In genomic region chrX:43703211-43703791, GRCh38 we compare ENCODE assay signal across 12 cellular contexts. TPM values are rescaled to one million over a fixed set of nuclear protein-coding genes. Genes with fewer than 3 reads are reported as not detected.
DNase-seq lines count a peak whose midpoint lies in the region; ATAC-seq and TF ChIP-seq lines count a peak whose summit lies in the region.
"Had no signal": no experiment of that assay in that cellular context is flagged by ENCODE, and none has a peak within 500 bp of the region (broad histone marks: within the 10 kb centered on the region; RNA-seq: fewer than 3 reads in every experiment).

No MANE protein-coding gene starts in this region.

- H3K36me3 Mint-ChIP-seq in endodermal cell (ENCODE audit: low read depth), result no peaks in the 10 kb centered on the region

- H4K8ac ChIP-seq in IMR-90 (ENCODE audit: low read depth in 2 of 2, low read length in 2 of 2), result no peak overlapping the region; a peak in 1 of 4 replicates

- H3K9me3 ChIP-seq in IMR-90 (ENCODE audit: control insufficient read depth, insufficient read depth, low read length) (no peaks in the 10 kb centered on the region), thyroid gland (no peaks in the 10 kb centered on the region), endodermal cell (ENCODE audit: control insufficient read depth, low read length) (no peaks in the 10 kb centered on the region)

- no peaks in the 10 kb centered on the region; the same call in none of the 2 replicates for H3K27me3 ChIP-seq in IMR-90 (ENCODE audit: control insufficient read depth, insufficient read depth, low read length)
- no peaks in the 10 kb centered on the region for H3K27me3 ChIP-seq in thyroid gland
- no peaks in the 10 kb centered on the region for H3K27me3 ChIP-seq in endodermal cell (ENCODE audit: control insufficient read depth, insufficient read depth, low read length, poor library complexity, severe bottlenecking)

- H3K4ac ChIP-seq in IMR-90 (ENCODE audit: low read depth, low read length), result peak overlapping the region; percentile 9; the same call in 1 of the 2 replicates

- H3K9me3 Mint-ChIP-seq in endodermal cell, result peaks cover 7% of the 10 kb centered on the region
- H3K9me3 Mint-ChIP-seq: activated T-cell treated with anti-CD3 and anti-CD28 coated beads, Interleukin-2, amount 50 U/mL, for 72 hours; stimulated activated naive CD8-positive, alpha-beta T cell treated with anti-CD3 and anti-CD28 coated beads, Interleukin-15, Interleukin-2, amounts not matched to agents 100 ng/mL and 50 ng/mL, for 24 hours; T-helper 1 cell treated with Interleukin-12 subunit alpha and Interleukin-12 subunit beta and Interleukin-4 antibody, amounts not matched to agents 30 μg/mL and 1 μg/mL, for 36 hours had no signal

- CTCF ChIA-PET in IMR-90 (lab: Yijun Ruan, JAX), result no interaction called here

- no CpG with 5 or more reads among the region's 4 CpGs for WGBS in IMR-90 (ENCODE audit: extremely low coverage in 2 of 2, insufficient read length in 1 of 2), 2 experiments
- WGBS in thyroid gland, 2 donors, result 22 to 35% methylated on average over 4 of the region's 4 CpGs
- 97% methylated on average over 4 of the region's 4 CpGs; no CpG with 5 or more reads in 1 of the 2 experiments for WGBS in endodermal cell (ENCODE audit: insufficient coverage in 1 of 2, insufficient read length in 1 of 2), 2 experiments

- H4K5ac ChIP-seq in IMR-90 (ENCODE audit: low read depth, low read length), result no peak overlapping the region

- no peak overlapping the region for H3K14ac ChIP-seq in IMR-90 (replicated peaks; ENCODE audit: low read depth, low read length)

- TF ChIP-seq CTCF in IMR-90 (conservative IDR thresholded peaks at IDR 0.05; ENCODE audit: low read depth, low read length) (no peak), thyroid gland (IDR thresholded peaks at IDR 0.05) (no peak), endodermal cell (conservative IDR thresholded peaks at IDR 0.05) (no peak), omental fat pad (IDR thresholded peaks at IDR 0.05) (no peak)

- no peak overlapping the region for H3K56ac ChIP-seq in IMR-90 (ENCODE audit: extremely low read depth, insufficient read depth, low read length)

- H2BK120ac ChIP-seq in IMR-90 (ENCODE audit: low read depth, low read length), result no peak overlapping the region

- H4K91ac ChIP-seq in IMR-90 (ENCODE audit: insufficient read depth, low read depth, low read length), result no peak overlapping the region

- no peak for TF ChIP-seq POLR2A in IMR-90 (IDR thresholded peaks at IDR 0.05; ENCODE audit: low read depth, low read length)
- TF ChIP-seq POLR2A in thyroid gland (IDR thresholded peaks at IDR 0.05), result no peak

- H3K18ac ChIP-seq in IMR-90 (ENCODE audit: low read depth, low read length), result no peak overlapping the region

- H3K4me3 ChIP-seq in IMR-90 (ENCODE audit: insufficient read depth, low read depth, low read length) (no peak overlapping the region), thyroid gland (replicated peaks in 1 of 3) (no peak overlapping the region), endodermal cell (ENCODE audit: low read length) (no peak overlapping the region)

- ATAC-seq in IMR-90 (ENCODE audit: low read depth), result peak; percentile 59
- peak; percentile 34 for ATAC-seq in left lobe of liver
- no peak for ATAC-seq in omental fat pad (ENCODE audit: low FRiP score)
- ATAC-seq: activated T-cell treated with anti-CD3 and anti-CD28 coated beads, Interleukin-2, amount 50 U/mL, for 72 hours; esophagus mucosa had no signal

- TF ChIP-seq RAD21 in IMR-90 (IDR thresholded peaks at IDR 0.05; ENCODE audit: low read length), result no peak

- no peak overlapping the region for H2BK15ac ChIP-seq in IMR-90 (ENCODE audit: low read depth, low read length)

- DNase-seq in IMR-90 (peak; percentile 16), dedifferentiated amniotic fluid mesenchymal stem cell (ENCODE audit: extremely low spot score) (peak; percentile 52), left lobe of liver (ENCODE audit: low spot score) (no peak), thyroid gland (peak in 1 of 2 donors; percentile 8), endodermal cell (no peak), omental fat pad (ENCODE audit: low spot score) (no peak), NCI-H526 (lab: John Stamatoyannopoulos, UW) (no peak)
- no peak for DNase-seq in NK-92 treated with Interleukin-12 subunit alpha and Interleukin-12 subunit beta, amount 100 ng/mL, for 24 hours (lab: John Stamatoyannopoulos, UW)
- DNase-seq: activated T-cell treated with anti-CD3 and anti-CD28 coated beads, Interleukin-2, amount 50 U/mL, for 72 hours had no signal

- no peaks in the 10 kb centered on the region for H3K36me3 ChIP-seq in IMR-90 (ENCODE audit: control insufficient read depth, insufficient read depth, low read length)
- no peaks in the 10 kb centered on the region for H3K36me3 ChIP-seq in thyroid gland
- H3K36me3 ChIP-seq in endodermal cell (ENCODE audit: control insufficient read depth, insufficient read depth, low read length), result no peaks in the 10 kb centered on the region

- no peak overlapping the region for H2AFZ ChIP-seq in IMR-90 (replicated peaks; ENCODE audit: low read length, poor library complexity)

- intact Hi-C loops in IMR-90 (cut with micrococcal nuclease), result no loop called here
- intact Hi-C loops in thyroid gland (cut with DNase I), result no loop called here

- H3K23ac ChIP-seq in IMR-90 (ENCODE audit: low read depth, low read length), result no peak overlapping the region

- H2BK20ac ChIP-seq in IMR-90 (ENCODE audit: low read depth, low read length), result no peak overlapping the region

- H2AK9ac ChIP-seq in IMR-90 (replicated peaks; ENCODE audit: low read depth, low read length, poor library complexity), result no peak overlapping the region

- H3K4me1 Mint-ChIP-seq in endodermal cell, result peaks cover 10% of the 10 kb centered on the region

- H4K20me1 ChIP-seq in IMR-90 (ENCODE audit: insufficient read depth, low read length), result no peaks in the 10 kb centered on the region

- H3K9ac ChIP-seq in IMR-90 (ENCODE audit: low read depth, low read length) (no peak overlapping the region), endodermal cell (ENCODE audit: extremely low read depth, low read length, poor library complexity, severe bottlenecking) (no peak overlapping the region)

- in situ Hi-C loops in IMR-90 (cut with MboI; ENCODE audit: low sequenced_read_pairs), result no loop called here

- dilution Hi-C loops in IMR-90 (cut with HindIII; ENCODE audit: low sequenced_read_pairs, unreplicated experiment), result no loop called here

- H3K27ac ChIP-seq in IMR-90 (ENCODE audit: insufficient read depth, low read length) (peak overlapping the region; percentile 14; the same call in 1 of the 2 replicates), thyroid gland (peak overlapping the region; percentile 43 to 76 (median 68)), endodermal cell (ENCODE audit: low read depth, low read length) (no peak overlapping the region)

- no peak overlapping the region for H2AK5ac ChIP-seq in IMR-90 (ENCODE audit: low read depth, low read length)

- H3K79me1 ChIP-seq in IMR-90 (ENCODE audit: low read depth in 1 of 2, low read length in 2 of 2), result no peaks in the 10 kb centered on the region

- H3K4me1 ChIP-seq in IMR-90 (ENCODE audit: control insufficient read depth, insufficient read depth, low read length) (peaks cover 5% of the 10 kb centered on the region; the same call in 1 of the 2 replicates), thyroid gland (peaks cover 24 to 48% of the 10 kb centered on the region in 2 donors), endodermal cell (ENCODE audit: control insufficient read depth, insufficient read depth, low read length) (no peaks in the 10 kb centered on the region)

- H3K9me1 ChIP-seq in IMR-90 (ENCODE audit: insufficient read depth, low read length), result 0 out of 2 replicates have a peak, but pooled peaks cover 2% of the 10 kb centered on the region

- no peaks in the 10 kb centered on the region for H3K27me3 Mint-ChIP-seq in endodermal cell (ENCODE audit: insufficient read depth)

- no peak overlapping the region for H3K4me3 Mint-ChIP-seq in endodermal cell
- H3K4me3 Mint-ChIP-seq: activated T-cell treated with anti-CD3 and anti-CD28 coated beads, Interleukin-2, amount 50 U/mL, for 72 hours; stimulated activated naive CD8-positive, alpha-beta T cell treated with anti-CD3 and anti-CD28 coated beads, Interleukin-15, Interleukin-2, amounts not matched to agents 100 ng/mL and 50 ng/mL, for 24 hours; T-helper 1 cell treated with Interleukin-12 subunit alpha and Interleukin-12 subunit beta and Interleukin-4 antibody, amounts not matched to agents 30 μg/mL and 1 μg/mL, for 36 hours had no signal

- peak overlapping the region; percentile 26 for H2BK5ac ChIP-seq in IMR-90 (ENCODE audit: low read depth, low read length, poor library complexity, severe bottlenecking)

- H3K4me2 ChIP-seq in IMR-90 (ENCODE audit: low read depth, low read length), result peak overlapping the region; percentile 49; the same call in 1 of the 2 replicates

- POLR2A ChIA-PET in IMR-90 (lab: Charles Lee; ENCODE audit: unreplicated experiment), result no interaction called here

- BruUV-seq in IMR-90 (replicated peaks; lab: Mats Ljungman, UMichigan), result no TSS peak

- no peak overlapping the region for H3K27ac Mint-ChIP-seq in endodermal cell
- H3K27ac Mint-ChIP-seq: activated T-cell treated with anti-CD3 and anti-CD28 coated beads, Interleukin-2, amount 50 U/mL, for 72 hours; stimulated activated naive CD8-positive, alpha-beta T cell treated with anti-CD3 and anti-CD28 coated beads, Interleukin-15, Interleukin-2, amounts not matched to agents 100 ng/mL and 50 ng/mL, for 24 hours; T-helper 1 cell treated with Interleukin-12 subunit alpha and Interleukin-12 subunit beta and Interleukin-4 antibody, amounts not matched to agents 30 μg/mL and 1 μg/mL, for 36 hours had no signal

TF ChIP-seq in IMR-90, 13 proteins besides CTCF, POLR2A, EP300 and RAD21 (continues in another document):
- TF ChIP-seq CEBPB (IDR thresholded peaks at IDR 0.05; ENCODE audit: low read depth, low read length), result no peak
- no peak for TF ChIP-seq FOS (IDR thresholded peaks at IDR 0.05; ENCODE audit: low read depth, low read length)
- no peak for TF ChIP-seq MXI1 (IDR thresholded peaks at IDR 0.05; ENCODE audit: borderline replicate concordance, low read depth, low read length)
- TF ChIP-seq NFE2L2 (IDR thresholded peaks at IDR 0.05; ENCODE audit: low read depth, low read length), result no peak
- TF ChIP-seq MAZ (IDR thresholded peaks at IDR 0.05; ENCODE audit: borderline replicate concordance, low read depth, low read length), result no peak
- TF ChIP-seq RFX5 (IDR thresholded peaks at IDR 0.05; ENCODE audit: low read depth, low read length), result no peak
- no peak for TF ChIP-seq RCOR1 (IDR thresholded peaks at IDR 0.05; ENCODE audit: insufficient replicate concordance, low read length)

RNA-seq across cellular contexts. Expression of gene MAOA, which starts 47.2 kb away (rescaled TPM):
- total RNA-seq in IMR-90 (2012; rRNA removed) (0.36 and 0.56 TPM in 2 replicates), left lobe of liver (158 TPM), thyroid gland (100 to 1,000 TPM; 287 to 362 (median 316) TPM), endodermal cell (1 to 10 TPM in 1 of 2 donors, under 1 TPM in 1; 0.38 to 4.7 TPM), omental fat pad (100 to 1,000 TPM; 220 to 477 (median 242) TPM)
- 0.14 and 0.17 TPM in 2 replicates for polyA plus RNA-seq in IMR-90 (2012; rRNA removed)
- polyA plus RNA-seq in IMR-90 (2012; cell fraction: cytosol; rRNA removed), result 0.03 and 0.04 TPM in 2 replicates
- 0.02 and 0.15 TPM in 2 replicates for polyA plus RNA-seq in IMR-90 (2012; cell fraction: nucleus; rRNA removed; ENCODE audit: low replicate concordance)
- 3.3 TPM for polyA plus RNA-seq in endodermal cell (2013, experiment 1 of 2)
- 2.8 TPM for polyA plus RNA-seq in endodermal cell (2013, experiment 2 of 2)

Comparison
In these comparisons a context has a peak if more than half of its experiments do, and no peak if none do; other contexts are left out.
1. DNase-seq: peak in IMR-90 (single experiment) and dedifferentiated amniotic fluid mesenchymal stem cell (single experiment); none in left lobe of liver (single experiment), endodermal cell (single experiment), omental fat pad (single experiment), NCI-H526 (0 of 2) and NK-92 treated with Interleukin-12 subunit alpha and Interleukin-12 subunit beta, amount 100 ng/mL, for 24 hours (single experiment).
2. RNA of gene MAOA, which starts 47.2 kb away (total RNA-seq): 287 to 362 TPM in thyroid gland, 220 to 477 TPM in omental fat pad and 158 TPM in left lobe of liver (single experiment); 0.38 to 4.7 TPM in endodermal cell and 0.36 to 0.56 TPM in IMR-90; every median in the first group is over 10 times any median in the second.